1 cellular context compared by ENCODE assay signal in genomic region chr7:104963991-104964385, GRCh38.
TF ChIP-seq lines count a peak whose summit lies in the region.

No MANE protein-coding gene starts in this region.

TF ChIP-seq in K562, 482 proteins besides CTCF, POLR2A, EP300 and RAD21 (continued from another document and continues in another):
- no peak for TF ChIP-seq CREBBP (IDR thresholded peaks at IDR 0.05; ENCODE audit: low read depth, low read length)
- no peak for TF ChIP-seq ZKSCAN3 (CRISPR knock-in tag; IDR thresholded peaks at IDR 0.05)
- TF ChIP-seq ATF4 (CRISPR knock-in tag; IDR thresholded peaks at IDR 0.05): peak; percentile 38; the same call in 1 of the 2 replicates
- no peak for TF ChIP-seq TFAM (CRISPR knock-in tag; conservative IDR thresholded peaks at IDR 0.05)
- TF ChIP-seq CXXC5 (CRISPR knock-in tag; IDR thresholded peaks at IDR 0.05): peak; percentile 91
- TF ChIP-seq HNRNPUL1 (IDR thresholded peaks at IDR 0.05; ENCODE audit: low read length): no peak
- peak; percentile 91 for TF ChIP-seq NFE2L1 (tag; IDR thresholded peaks at IDR 0.05; ENCODE audit: borderline replicate concordance, low read depth)
- TF ChIP-seq ZNF644 (tag; IDR thresholded peaks at IDR 0.05; ENCODE audit: low read depth): peak; percentile 94
- TF ChIP-seq ZC3H8 (IDR thresholded peaks at IDR 0.05): no peak
- TF ChIP-seq ZNF41 (CRISPR knock-in tag; conservative IDR thresholded peaks at IDR 0.05): peak; percentile 84; the same call in 1 of the 2 replicates
- TF ChIP-seq, protein P1, sequence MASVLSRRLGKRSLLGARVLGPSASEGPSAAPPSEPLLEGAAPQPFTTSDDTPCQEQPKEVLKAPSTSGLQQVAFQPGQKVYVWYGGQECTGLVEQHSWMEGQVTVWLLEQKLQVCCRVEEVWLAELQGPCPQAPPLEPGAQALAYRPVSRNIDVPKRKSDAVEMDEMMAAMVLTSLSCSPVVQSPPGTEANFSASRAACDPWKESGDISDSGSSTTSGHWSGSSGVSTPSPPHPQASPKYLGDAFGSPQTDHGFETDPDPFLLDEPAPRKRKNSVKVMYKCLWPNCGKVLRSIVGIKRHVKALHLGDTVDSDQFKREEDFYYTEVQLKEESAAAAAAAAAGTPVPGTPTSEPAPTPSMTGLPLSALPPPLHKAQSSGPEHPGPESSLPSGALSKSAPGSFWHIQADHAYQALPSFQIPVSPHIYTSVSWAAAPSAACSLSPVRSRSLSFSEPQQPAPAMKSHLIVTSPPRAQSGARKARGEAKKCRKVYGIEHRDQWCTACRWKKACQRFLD (CRISPR knock-in tag; IDR thresholded peaks at IDR 0.05): peak; percentile 92
- no peak for TF ChIP-seq BCL6 (CRISPR knock-in tag; IDR thresholded peaks at IDR 0.05)
- no peak for TF ChIP-seq MEF2A (IDR thresholded peaks at IDR 0.05; ENCODE audit: control insufficient read depth, low read depth, low read length)
- TF ChIP-seq SRSF9 (IDR thresholded peaks at IDR 0.05; ENCODE audit: borderline replicate concordance, low read depth, low read length): no peak
- TF ChIP-seq RAD51 (IDR thresholded peaks at IDR 0.05; ENCODE audit: borderline replicate concordance, low read depth): no peak
- TF ChIP-seq, protein P2, sequence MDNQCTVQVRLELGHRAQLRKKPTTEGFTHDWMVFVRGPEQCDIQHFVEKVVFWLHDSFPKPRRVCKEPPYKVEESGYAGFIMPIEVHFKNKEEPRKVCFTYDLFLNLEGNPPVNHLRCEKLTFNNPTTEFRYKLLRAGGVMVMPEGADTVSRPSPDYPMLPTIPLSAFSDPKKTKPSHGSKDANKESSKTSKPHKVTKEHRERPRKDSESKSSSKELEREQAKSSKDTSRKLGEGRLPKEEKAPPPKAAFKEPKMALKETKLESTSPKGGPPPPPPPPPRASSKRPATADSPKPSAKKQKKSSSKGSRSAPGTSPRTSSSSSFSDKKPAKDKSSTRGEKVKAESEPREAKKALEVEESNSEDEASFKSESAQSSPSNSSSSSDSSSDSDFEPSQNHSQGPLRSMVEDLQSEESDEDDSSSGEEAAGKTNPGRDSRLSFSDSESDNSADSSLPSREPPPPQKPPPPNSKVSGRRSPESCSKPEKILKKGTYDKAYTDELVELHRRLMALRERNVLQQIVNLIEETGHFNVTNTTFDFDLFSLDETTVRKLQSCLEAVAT (IDR thresholded peaks at IDR 0.05): no peak
- TF ChIP-seq ZKSCAN1 (IDR thresholded peaks at IDR 0.05; ENCODE audit: low read depth, low read length): no peak
- TF ChIP-seq CREB1 (IDR thresholded peaks at IDR 0.05): no peak
- peak; percentile 44; the same call in 1 of the 2 replicates for TF ChIP-seq CREB1 (CRISPR knock-in tag; IDR thresholded peaks at IDR 0.05)
- no peak for TF ChIP-seq TAL1 (IDR thresholded peaks at IDR 0.05)
- TF ChIP-seq ZNF134 (CRISPR knock-in tag; conservative IDR thresholded peaks at IDR 0.05): 0 out of 2 replicates have a peak, but pooled peaks have one; percentile 45
- no peak for TF ChIP-seq BMI1 (IDR thresholded peaks at IDR 0.05; ENCODE audit: low read length)
- peak; percentile 63; the same call in 1 of the 2 replicates for TF ChIP-seq MTF1 (CRISPR knock-in tag; IDR thresholded peaks at IDR 0.05; ENCODE audit: borderline replicate concordance)
- no peak for TF ChIP-seq XRCC5 (IDR thresholded peaks at IDR 0.05; ENCODE audit: low read depth, low read length)
- no peak for TF ChIP-seq ZFP36 (IDR thresholded peaks at IDR 0.05; ENCODE audit: low read depth, low read length, partially characterized antibody)
- 0 out of 2 replicates have a peak, but pooled peaks have one; percentile 59 for TF ChIP-seq SMARCA5 (IDR thresholded peaks at IDR 0.05)
- no peak for TF ChIP-seq ARID2 (IDR thresholded peaks at IDR 0.05)
- peak; percentile 78 for TF ChIP-seq PPARD (CRISPR knock-in tag; IDR thresholded peaks at IDR 0.05)
- peak; percentile 98 for TF ChIP-seq SMAD4 (CRISPR knock-in tag; conservative IDR thresholded peaks at IDR 0.05)
- peak; percentile 94 for TF ChIP-seq IRF9 (tag; IDR thresholded peaks at IDR 0.05)
- TF ChIP-seq, protein P3, sequence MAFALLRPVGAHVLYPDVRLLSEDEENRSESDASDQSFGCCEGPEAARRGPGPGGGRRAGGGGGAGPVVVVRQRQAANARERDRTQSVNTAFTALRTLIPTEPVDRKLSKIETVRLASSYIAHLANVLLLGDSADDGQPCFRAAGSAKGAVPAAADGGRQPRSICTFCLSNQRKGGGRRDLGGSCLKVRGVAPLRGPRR (CRISPR knock-in tag; IDR thresholded peaks at IDR 0.05): peak; percentile 77; the same call in 1 of the 2 replicates
- TF ChIP-seq, protein P4, sequence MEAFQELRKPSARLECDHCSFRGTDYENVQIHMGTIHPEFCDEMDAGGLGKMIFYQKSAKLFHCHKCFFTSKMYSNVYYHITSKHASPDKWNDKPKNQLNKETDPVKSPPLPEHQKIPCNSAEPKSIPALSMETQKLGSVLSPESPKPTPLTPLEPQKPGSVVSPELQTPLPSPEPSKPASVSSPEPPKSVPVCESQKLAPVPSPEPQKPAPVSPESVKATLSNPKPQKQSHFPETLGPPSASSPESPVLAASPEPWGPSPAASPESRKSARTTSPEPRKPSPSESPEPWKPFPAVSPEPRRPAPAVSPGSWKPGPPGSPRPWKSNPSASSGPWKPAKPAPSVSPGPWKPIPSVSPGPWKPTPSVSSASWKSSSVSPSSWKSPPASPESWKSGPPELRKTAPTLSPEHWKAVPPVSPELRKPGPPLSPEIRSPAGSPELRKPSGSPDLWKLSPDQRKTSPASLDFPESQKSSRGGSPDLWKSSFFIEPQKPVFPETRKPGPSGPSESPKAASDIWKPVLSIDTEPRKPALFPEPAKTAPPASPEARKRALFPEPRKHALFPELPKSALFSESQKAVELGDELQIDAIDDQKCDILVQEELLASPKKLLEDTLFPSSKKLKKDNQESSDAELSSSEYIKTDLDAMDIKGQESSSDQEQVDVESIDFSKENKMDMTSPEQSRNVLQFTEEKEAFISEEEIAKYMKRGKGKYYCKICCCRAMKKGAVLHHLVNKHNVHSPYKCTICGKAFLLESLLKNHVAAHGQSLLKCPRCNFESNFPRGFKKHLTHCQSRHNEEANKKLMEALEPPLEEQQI (IDR thresholded peaks at IDR 0.05): peak; percentile 55; the same call in 1 of the 2 replicates
- TF ChIP-seq POLR2B (IDR thresholded peaks at IDR 0.05; ENCODE audit: low read depth, partially characterized antibody): no peak
- no peak for TF ChIP-seq CGGBP1 (CRISPR knock-in tag; IDR thresholded peaks at IDR 0.05)
- peak; percentile 92 for TF ChIP-seq PTTG1 (tag; IDR thresholded peaks at IDR 0.05; ENCODE audit: low read depth)
- TF ChIP-seq, protein P5, sequence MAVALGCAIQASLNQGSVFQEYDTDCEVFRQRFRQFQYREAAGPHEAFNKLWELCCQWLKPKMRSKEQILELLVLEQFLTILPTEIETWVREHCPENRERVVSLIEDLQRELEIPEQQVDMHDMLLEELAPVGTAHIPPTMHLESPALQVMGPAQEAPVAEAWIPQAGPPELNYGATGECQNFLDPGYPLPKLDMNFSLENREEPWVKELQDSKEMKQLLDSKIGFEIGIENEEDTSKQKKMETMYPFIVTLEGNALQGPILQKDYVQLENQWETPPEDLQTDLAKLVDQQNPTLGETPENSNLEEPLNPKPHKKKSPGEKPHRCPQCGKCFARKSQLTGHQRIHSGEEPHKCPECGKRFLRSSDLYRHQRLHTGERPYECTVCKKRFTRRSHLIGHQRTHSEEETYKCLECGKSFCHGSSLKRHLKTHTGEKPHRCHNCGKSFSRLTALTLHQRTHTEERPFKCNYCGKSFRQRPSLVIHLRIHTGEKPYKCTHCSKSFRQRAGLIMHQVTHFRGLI (CRISPR knock-in tag; IDR thresholded peaks at IDR 0.05): peak; percentile 67; the same call in 1 of the 2 replicates
- peak; percentile 72; the same call in 1 of the 2 replicates for TF ChIP-seq NR4A1 (CRISPR knock-in tag; IDR thresholded peaks at IDR 0.05)
- peak; percentile 97 for TF ChIP-seq NR4A1 (tag; IDR thresholded peaks at IDR 0.05)
- no peak for TF ChIP-seq HMGXB4 (CRISPR knock-in tag; IDR thresholded peaks at IDR 0.05)
- no peak for TF ChIP-seq HNRNPK (IDR thresholded peaks at IDR 0.05; ENCODE audit: low read depth, low read length, poor library complexity, severe bottlenecking)
- no peak for TF ChIP-seq HNRNPH1 (optimal IDR thresholded peaks at IDR 0.05; ENCODE audit: low read depth, low read length)
- TF ChIP-seq, protein P6, sequence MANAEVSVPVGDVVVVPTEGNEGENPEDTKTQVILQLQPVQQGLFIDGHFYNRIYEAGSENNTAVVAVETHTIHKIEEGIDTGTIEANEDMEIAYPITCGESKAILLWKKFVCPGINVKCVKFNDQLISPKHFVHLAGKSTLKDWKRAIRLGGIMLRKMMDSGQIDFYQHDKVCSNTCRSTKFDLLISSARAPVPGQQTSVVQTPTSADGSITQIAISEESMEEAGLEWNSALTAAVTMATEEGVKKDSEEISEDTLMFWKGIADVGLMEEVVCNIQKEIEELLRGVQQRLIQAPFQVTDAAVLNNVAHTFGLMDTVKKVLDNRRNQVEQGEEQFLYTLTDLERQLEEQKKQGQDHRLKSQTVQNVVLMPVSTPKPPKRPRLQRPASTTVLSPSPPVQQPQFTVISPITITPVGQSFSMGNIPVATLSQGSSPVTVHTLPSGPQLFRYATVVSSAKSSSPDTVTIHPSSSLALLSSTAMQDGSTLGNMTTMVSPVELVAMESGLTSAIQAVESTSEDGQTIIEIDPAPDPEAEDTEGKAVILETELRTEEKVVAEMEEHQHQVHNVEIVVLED (CRISPR knock-in tag; IDR thresholded peaks at IDR 0.05): 0 out of 2 replicates have a peak, but pooled peaks have one; percentile 41
- TF ChIP-seq, protein P7, sequence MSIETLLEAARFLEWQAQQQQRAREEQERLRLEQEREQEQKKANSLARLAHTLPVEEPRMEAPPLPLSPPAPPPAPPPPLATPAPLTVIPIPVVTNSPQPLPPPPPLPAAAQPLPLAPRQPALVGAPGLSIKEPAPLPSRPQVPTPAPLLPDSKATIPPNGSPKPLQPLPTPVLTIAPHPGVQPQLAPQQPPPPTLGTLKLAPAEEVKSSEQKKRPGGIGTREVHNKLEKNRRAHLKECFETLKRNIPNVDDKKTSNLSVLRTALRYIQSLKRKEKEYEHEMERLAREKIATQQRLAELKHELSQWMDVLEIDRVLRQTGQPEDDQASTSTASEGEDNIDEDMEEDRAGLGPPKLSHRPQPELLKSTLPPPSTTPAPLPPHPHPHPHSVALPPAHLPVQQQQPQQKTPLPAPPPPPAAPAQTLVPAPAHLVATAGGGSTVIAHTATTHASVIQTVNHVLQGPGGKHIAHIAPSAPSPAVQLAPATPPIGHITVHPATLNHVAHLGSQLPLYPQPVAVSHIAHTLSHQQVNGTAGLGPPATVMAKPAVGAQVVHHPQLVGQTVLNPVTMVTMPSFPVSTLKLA (conservative IDR thresholded peaks at IDR 0.05): peak in 1 of 2 experiments; percentile 11; a peak in 1 of 4 replicates
- TF ChIP-seq STAT5A (IDR thresholded peaks at IDR 0.05; ENCODE audit: borderline replicate concordance, low read length): no peak
- TF ChIP-seq ZNF121 (CRISPR knock-in tag; conservative IDR thresholded peaks at IDR 0.05): no peak
